Comparison of ENCODE assay signal across 1 cellular context in the genomic region with DNA sequence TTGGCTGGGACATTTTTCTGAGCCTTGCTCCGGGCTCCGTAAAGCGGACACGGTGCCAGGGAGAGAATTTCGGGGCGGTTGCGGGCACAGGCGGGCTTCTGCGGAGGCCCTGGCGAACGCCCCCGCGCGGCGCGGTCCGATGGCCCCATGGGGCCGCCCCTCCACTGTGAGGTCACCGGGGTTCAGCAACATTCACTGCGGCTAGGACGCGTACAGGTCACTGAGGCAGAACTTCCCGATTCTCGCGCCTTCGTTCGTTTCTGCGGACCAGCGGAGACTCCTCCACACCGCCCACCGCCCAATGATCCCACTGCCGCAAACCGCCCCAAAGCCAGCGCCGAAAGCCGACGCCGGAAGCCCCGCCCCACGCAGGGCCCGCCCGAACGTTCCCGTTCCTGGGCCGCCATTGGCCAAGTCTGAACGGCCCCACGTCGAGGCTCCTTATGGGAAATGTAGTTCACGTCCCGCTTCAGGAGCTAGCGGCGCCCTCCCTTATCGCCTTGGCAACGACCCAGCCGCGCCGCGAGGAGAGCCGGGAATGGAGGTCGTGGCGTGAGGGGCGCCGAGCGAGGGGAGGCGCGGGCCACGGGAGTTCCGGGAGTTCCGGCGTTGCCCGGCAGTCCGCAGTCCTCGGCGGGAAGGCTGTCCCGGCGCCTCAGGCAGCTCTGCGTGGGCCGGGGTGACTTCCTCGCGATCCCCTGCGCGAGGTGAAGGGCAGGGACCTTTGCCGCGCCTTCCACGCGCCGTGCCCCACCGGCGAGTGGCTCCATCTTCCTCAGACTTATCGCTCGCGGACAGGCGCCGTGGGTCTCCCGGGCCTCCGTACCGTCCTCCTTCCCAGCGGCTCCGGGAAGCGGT.
A peak's percentile ranks its signal among the peaks of the same experiment; 100 is the strongest.
TF ChIP-seq lines count a peak whose summit lies in the region.

TSS of gene ZNF584 (plus strand) at position 498 of the 858 bp plus-strand sequence. CDS start 499 bp downstream, outside the sequence.

TF ChIP-seq in HepG2, 621 proteins besides CTCF, POLR2A, EP300 and RAD21 (continued from another document and continues in another):
- TF ChIP-seq ZNF44 (CRISPR knock-in tag; IDR thresholded peaks at IDR 0.05) (peak; percentile 76), ELF4 (CRISPR knock-in tag; IDR thresholded peaks at IDR 0.05; ENCODE audit: borderline replicate concordance) (no peak), ZNF224 (CRISPR knock-in tag; IDR thresholded peaks at IDR 0.05) (peak; percentile 35; the same call in 1 of the 2 replicates), HNRNPK (IDR thresholded peaks at IDR 0.05; ENCODE audit: low read depth, low read length, poor library complexity, severe bottlenecking) (peak; percentile 18), ZNF124 (CRISPR knock-in tag; IDR thresholded peaks at IDR 0.05) (no peak; the same call in 1 of the 2 replicates), RELA (CRISPR knock-in tag; IDR thresholded peaks at IDR 0.05) (no peak), REST (IDR thresholded peaks at IDR 0.05; ENCODE audit: borderline replicate concordance in 1 of 2, low read depth in 1 of 2, low read length in 2 of 2) (0 out of 4 replicates have a peak, but pooled peaks of 1 of the 2 experiments have one; percentile 32), SALL2 (CRISPR knock-in tag; IDR thresholded peaks at IDR 0.05) (peak; percentile 57; the same call in 1 of the 2 replicates), BRF2 (CRISPR knock-in tag; IDR thresholded peaks at IDR 0.05) (peak; percentile 58), SMYD3 (CRISPR knock-in tag; IDR thresholded peaks at IDR 0.05) (peak; percentile 52; the same call in 1 of the 2 replicates), ZNF256 (CRISPR knock-in tag; conservative IDR thresholded peaks at IDR 0.05) (no peak), ZNF496 (CRISPR knock-in tag; IDR thresholded peaks at IDR 0.05; ENCODE audit: insufficient replicate concordance) (no peak), MZF1 (CRISPR knock-in tag; IDR thresholded peaks at IDR 0.05; ENCODE audit: borderline replicate concordance) (no peak), ZNF431 (CRISPR knock-in tag; IDR thresholded peaks at IDR 0.05; ENCODE audit: borderline replicate concordance, low read depth) (0 out of 2 replicates have a peak, but pooled peaks have one; percentile 66), NFATC3 (CRISPR knock-in tag; IDR thresholded peaks at IDR 0.05) (no peak), XRCC5 (optimal IDR thresholded peaks at IDR 0.05; ENCODE audit: low read length) (peak; percentile 19), ZNF460 (CRISPR knock-in tag; IDR thresholded peaks at IDR 0.05; ENCODE audit: borderline replicate concordance) (no peak; the same call in 1 of the 2 replicates), MBNL3 (CRISPR knock-in tag; conservative IDR thresholded peaks at IDR 0.05) (no peak), HNRNPH1 (optimal IDR thresholded peaks at IDR 0.05; ENCODE audit: low read depth, low read length) (peak; percentile 87), MAFG (CRISPR knock-in tag; IDR thresholded peaks at IDR 0.05) (0 out of 2 replicates have a peak, but pooled peaks have one; percentile 32), ZNF17 (CRISPR knock-in tag; IDR thresholded peaks at IDR 0.05) (no peak), HCFC1 (IDR thresholded peaks at IDR 0.05; ENCODE audit: low read depth, low read length) (peak; percentile 89), MAFK (conservative IDR thresholded peaks at IDR 0.05 in 1 of 2, IDR thresholded peaks at IDR 0.05 in 1 of 2; ENCODE audit: low read length in 2 of 2) (no peak), HOXA3 (CRISPR knock-in tag; IDR thresholded peaks at IDR 0.05) (peak; percentile 63; the same call in 1 of the 2 replicates), ZFP36L1 (CRISPR knock-in tag; IDR thresholded peaks at IDR 0.05) (no peak), ZNF160 (CRISPR knock-in tag; IDR thresholded peaks at IDR 0.05) (0 out of 2 replicates have a peak, but pooled peaks have one; percentile 18), BRCA1 (CRISPR knock-in tag; IDR thresholded peaks at IDR 0.05) (no peak), SP1 (IDR thresholded peaks at IDR 0.05) (no peak), SP1 (CRISPR knock-in tag; IDR thresholded peaks at IDR 0.05) (peak; percentile 74), TMF1 (CRISPR knock-in tag; IDR thresholded peaks at IDR 0.05; ENCODE audit: low read depth) (0 out of 2 replicates have a peak, but pooled peaks have one; percentile 45), PPARG (CRISPR knock-in tag; conservative IDR thresholded peaks at IDR 0.05) (no peak), ZNF737 (CRISPR knock-in tag; IDR thresholded peaks at IDR 0.05; ENCODE audit: borderline replicate concordance) (no peak), ONECUT2 (CRISPR knock-in tag; IDR thresholded peaks at IDR 0.05) (no peak)
- TF ChIP-seq, protein P1, sequence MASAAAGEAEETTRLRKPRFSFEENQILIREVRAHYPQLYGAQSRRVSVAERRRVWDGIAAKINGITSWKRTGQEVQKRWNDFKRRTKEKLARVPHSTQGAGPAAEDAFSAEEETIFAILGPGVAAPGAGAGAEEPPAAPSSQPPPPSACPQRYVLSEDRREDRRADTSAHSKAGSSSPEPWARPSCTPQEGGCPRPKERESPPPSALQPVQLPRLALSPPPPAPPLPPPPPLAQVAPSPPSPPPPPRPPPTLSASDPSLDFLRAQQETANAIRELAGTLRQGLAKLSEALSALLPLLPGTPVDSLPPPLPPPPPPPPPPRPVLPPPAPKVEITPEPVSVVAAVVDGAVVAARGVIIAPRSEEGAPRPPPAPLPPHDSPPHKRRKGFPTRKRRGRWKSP (CRISPR knock-in tag; IDR thresholded peaks at IDR 0.05) = peak; percentile 65
- TF ChIP-seq, protein P2, sequence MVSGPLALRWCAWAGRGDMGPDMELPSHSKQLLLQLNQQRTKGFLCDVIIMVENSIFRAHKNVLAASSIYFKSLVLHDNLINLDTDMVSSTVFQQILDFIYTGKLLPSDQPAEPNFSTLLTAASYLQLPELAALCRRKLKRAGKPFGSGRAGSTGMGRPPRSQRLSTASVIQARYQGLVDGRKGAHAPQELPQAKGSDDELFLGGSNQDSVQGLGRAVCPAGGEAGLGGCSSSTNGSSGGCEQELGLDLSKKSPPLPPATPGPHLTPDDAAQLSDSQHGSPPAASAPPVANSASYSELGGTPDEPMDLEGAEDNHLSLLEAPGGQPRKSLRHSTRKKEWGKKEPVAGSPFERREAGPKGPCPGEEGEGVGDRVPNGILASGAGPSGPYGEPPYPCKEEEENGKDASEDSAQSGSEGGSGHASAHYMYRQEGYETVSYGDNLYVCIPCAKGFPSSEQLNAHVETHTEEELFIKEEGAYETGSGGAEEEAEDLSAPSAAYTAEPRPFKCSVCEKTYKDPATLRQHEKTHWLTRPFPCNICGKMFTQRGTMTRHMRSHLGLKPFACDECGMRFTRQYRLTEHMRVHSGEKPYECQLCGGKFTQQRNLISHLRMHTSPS (CRISPR knock-in tag; IDR thresholded peaks at IDR 0.05; ENCODE audit: low read depth) = no peak
- TF ChIP-seq, protein P3, sequence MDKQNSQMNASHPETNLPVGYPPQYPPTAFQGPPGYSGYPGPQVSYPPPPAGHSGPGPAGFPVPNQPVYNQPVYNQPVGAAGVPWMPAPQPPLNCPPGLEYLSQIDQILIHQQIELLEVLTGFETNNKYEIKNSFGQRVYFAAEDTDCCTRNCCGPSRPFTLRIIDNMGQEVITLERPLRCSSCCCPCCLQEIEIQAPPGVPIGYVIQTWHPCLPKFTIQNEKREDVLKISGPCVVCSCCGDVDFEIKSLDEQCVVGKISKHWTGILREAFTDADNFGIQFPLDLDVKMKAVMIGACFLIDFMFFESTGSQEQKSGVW (CRISPR knock-in tag; IDR thresholded peaks at IDR 0.05; ENCODE audit: borderline replicate concordance) = no peak
- TF ChIP-seq, protein P4, sequence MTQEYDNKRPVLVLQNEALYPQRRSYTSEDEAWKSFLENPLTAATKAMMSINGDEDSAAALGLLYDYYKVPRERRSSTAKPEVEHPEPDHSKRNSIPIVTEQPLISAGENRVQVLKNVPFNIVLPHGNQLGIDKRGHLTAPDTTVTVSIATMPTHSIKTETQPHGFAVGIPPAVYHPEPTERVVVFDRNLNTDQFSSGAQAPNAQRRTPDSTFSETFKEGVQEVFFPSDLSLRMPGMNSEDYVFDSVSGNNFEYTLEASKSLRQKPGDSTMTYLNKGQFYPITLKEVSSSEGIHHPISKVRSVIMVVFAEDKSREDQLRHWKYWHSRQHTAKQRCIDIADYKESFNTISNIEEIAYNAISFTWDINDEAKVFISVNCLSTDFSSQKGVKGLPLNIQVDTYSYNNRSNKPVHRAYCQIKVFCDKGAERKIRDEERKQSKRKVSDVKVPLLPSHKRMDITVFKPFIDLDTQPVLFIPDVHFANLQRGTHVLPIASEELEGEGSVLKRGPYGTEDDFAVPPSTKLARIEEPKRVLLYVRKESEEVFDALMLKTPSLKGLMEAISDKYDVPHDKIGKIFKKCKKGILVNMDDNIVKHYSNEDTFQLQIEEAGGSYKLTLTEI (CRISPR knock-in tag; conservative IDR thresholded peaks at IDR 0.05) = no peak
- TF ChIP-seq, protein P5, sequence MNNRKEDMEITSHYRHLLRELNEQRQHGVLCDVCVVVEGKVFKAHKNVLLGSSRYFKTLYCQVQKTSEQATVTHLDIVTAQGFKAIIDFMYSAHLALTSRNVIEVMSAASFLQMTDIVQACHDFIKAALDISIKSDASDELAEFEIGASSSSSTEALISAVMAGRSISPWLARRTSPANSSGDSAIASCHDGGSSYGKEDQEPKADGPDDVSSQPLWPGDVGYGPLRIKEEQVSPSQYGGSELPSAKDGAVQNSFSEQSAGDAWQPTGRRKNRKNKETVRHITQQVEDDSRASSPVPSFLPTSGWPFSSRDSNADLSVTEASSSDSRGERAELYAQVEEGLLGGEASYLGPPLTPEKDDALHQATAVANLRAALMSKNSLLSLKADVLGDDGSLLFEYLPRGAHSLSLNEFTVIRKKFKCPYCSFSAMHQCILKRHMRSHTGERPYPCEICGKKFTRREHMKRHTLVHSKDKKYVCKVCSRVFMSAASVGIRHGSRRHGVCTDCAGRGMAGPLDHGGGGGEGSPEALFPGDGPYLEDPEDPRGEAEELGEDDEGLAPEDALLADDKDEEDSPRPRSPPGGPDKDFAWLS (CRISPR knock-in tag; IDR thresholded peaks at IDR 0.05; ENCODE audit: borderline replicate concordance) = 0 out of 2 replicates have a peak, but pooled peaks have one; percentile 20
